13 cellular contexts compared by ENCODE assay signal in genomic region chr1:159917533-159917932, GRCh38. TPM values are rescaled to one million over a fixed set of nuclear protein-coding genes. Genes with fewer than 3 reads are reported as not detected.
DNase-seq lines count a peak whose midpoint lies in the region; ATAC-seq and TF ChIP-seq lines count a peak whose summit lies in the region.
"Had no signal": no experiment of that assay in that cellular context is flagged by ENCODE, and none has a peak within 500 bp of the region (broad histone marks: within the 10 kb centered on the region; RNA-seq: fewer than 3 reads in every experiment).

No MANE protein-coding gene starts in this region.

- peak overlapping the region; percentile 96 for H3K27ac Mint-ChIP-seq in activated T-helper 17 cell treated with anti-CD3 and anti-CD28 coated beads, Interleukin-2, amount 50 U/mL, for 72 hours
- peak overlapping the region; percentile 13 for H3K27ac Mint-ChIP-seq in mesothelial cell of epicardium

- no peaks in the 10 kb centered on the region for H3K9me3 Mint-ChIP-seq in activated T-helper 17 cell treated with anti-CD3 and anti-CD28 coated beads, Interleukin-2, amount 50 U/mL, for 72 hours
- H3K9me3 Mint-ChIP-seq in mesothelial cell of epicardium = no peaks in the 10 kb centered on the region

- TF ChIP-seq CTCF in mesothelial cell of epicardium (IDR thresholded peaks at IDR 0.05; ENCODE audit: unreplicated experiment) = no peak

- peaks cover 58% of the 10 kb centered on the region for H3K4me1 Mint-ChIP-seq in activated T-helper 17 cell treated with anti-CD3 and anti-CD28 coated beads, Interleukin-2, amount 50 U/mL, for 72 hours
- peaks cover 47% of the 10 kb centered on the region for H3K4me1 Mint-ChIP-seq in mesothelial cell of epicardium

- H3K27me3 Mint-ChIP-seq in activated T-helper 17 cell treated with anti-CD3 and anti-CD28 coated beads, Interleukin-2, amount 50 U/mL, for 72 hours = no peaks in the 10 kb centered on the region
- no peaks in the 10 kb centered on the region for H3K27me3 Mint-ChIP-seq in mesothelial cell of epicardium (ENCODE audit: low read depth)

- DNase-seq in left ventricle myocardium superior (no peak), Right ventricle myocardium inferior (ENCODE audit: missing footprints) (no peak), mesothelial cell of epicardium (ENCODE audit: low spot score in 2 of 2, unreplicated experiment in 2 of 2) (no peak), DMS 273 treated with DMSO at 0.1 percent for 48 hours (lab: John Stamatoyannopoulos, UW) (no peak), germinal center (ENCODE audit: low spot score) (no peak), CD1c-positive myeloid dendritic cell (ENCODE audit: extremely low spot score) (no peak)
- DNase-seq: activated CD8-positive, alpha-beta memory T cell treated with anti-CD3 and anti-CD28 coated beads, Interleukin-2, amount 50 U/mL, for 48 hours; colonic mucosa; heart left ventricle; NCI-H510A treated with DMSO at 0.1 percent for 48 hours had no signal

- H3K4me3 Mint-ChIP-seq in activated T-helper 17 cell treated with anti-CD3 and anti-CD28 coated beads, Interleukin-2, amount 50 U/mL, for 72 hours = peak overlapping the region; percentile 41
- H3K4me3 Mint-ChIP-seq in mesothelial cell of epicardium = no peak overlapping the region

- ATAC-seq in left ventricle myocardium superior (peak; percentile 2), Right ventricle myocardium inferior (no peak), HG03097 (IDR thresholded peaks at IDR 0.05; ENCODE audit: low FRiP score, unreplicated experiment) (no peak)
- no peak for ATAC-seq in activated T-helper 17 cell treated with anti-CD3 and anti-CD28 coated beads, Interleukin-2, amount 50 U/mL, for 72 hours (replicated peaks)

- intact Hi-C loops in left ventricle myocardium superior (cut with micrococcal nuclease) = no loop called here
- intact Hi-C loops in Right ventricle myocardium inferior (cut with DNase I) = no loop called here

- H3K36me3 Mint-ChIP-seq in activated T-helper 17 cell treated with anti-CD3 and anti-CD28 coated beads, Interleukin-2, amount 50 U/mL, for 72 hours (ENCODE audit: low read depth) = peaks cover 82% of the 10 kb centered on the region
- H3K36me3 Mint-ChIP-seq in mesothelial cell of epicardium = peaks cover 16% of the 10 kb centered on the region

RNA-seq across cellular contexts. Expression of gene TAGLN2, which starts 7.8 kb away (rescaled TPM):
- 104 TPM for total RNA-seq in left ventricle myocardium superior
- 143 TPM for total RNA-seq in Right ventricle myocardium inferior
- 100 to 1,000 TPM; 457 to 593 TPM for total RNA-seq in activated T-helper 17 cell treated with anti-CD3 and anti-CD28 coated beads, Interleukin-2, amount 50 U/mL, for 72 hours
- 41.6 to 46.2 TPM (median 44.6 TPM) in 3 replicates for total RNA-seq in mesothelial cell of epicardium

RNA-seq across cellular contexts. Expression of gene CFAP45, which starts 17.6 kb away (rescaled TPM):
- total RNA-seq in left ventricle myocardium superior = 1.7 TPM
- total RNA-seq in Right ventricle myocardium inferior = 1.0 TPM
- 1 to 10 TPM in 1 of 2 donors, under 1 TPM in 1; 0.78 to 3.6 TPM for total RNA-seq in activated T-helper 17 cell treated with anti-CD3 and anti-CD28 coated beads, Interleukin-2, amount 50 U/mL, for 72 hours
- total RNA-seq in mesothelial cell of epicardium = 0.18 to 0.20 TPM (median 0.20 TPM) in 3 replicates

RNA-seq across cellular contexts. Expression of gene IGSF9, which starts 27.9 kb away (rescaled TPM):
- total RNA-seq in left ventricle myocardium superior = 0.79 TPM
- 0.30 TPM for total RNA-seq in Right ventricle myocardium inferior
- total RNA-seq in activated T-helper 17 cell treated with anti-CD3 and anti-CD28 coated beads, Interleukin-2, amount 50 U/mL, for 72 hours = not detected
- total RNA-seq in mesothelial cell of epicardium = 75.8 to 77.5 TPM (median 76.9 TPM) in 3 replicates
- total RNA-seq: mononuclear cell had no signal

RNA-seq across cellular contexts. Expression of gene SLAMF9, which starts 36.5 kb away (rescaled TPM):
- not detected for total RNA-seq in left ventricle myocardium superior
- not detected for total RNA-seq in Right ventricle myocardium inferior
- total RNA-seq in activated T-helper 17 cell treated with anti-CD3 and anti-CD28 coated beads, Interleukin-2, amount 50 U/mL, for 72 hours = not detected
- not detected in 3 replicates for total RNA-seq in mesothelial cell of epicardium
- total RNA-seq: colonic mucosa had no signal

RNA-seq across cellular contexts. Expression of gene VSIG8, which starts 55.1 kb away (rescaled TPM):
- total RNA-seq in left ventricle myocardium superior (not detected), Right ventricle myocardium inferior (not detected), mesothelial cell of epicardium (not detected in 3 replicates)
- under 1 TPM in 1 of 2 donors, not detected in 1; 0.26 TPM for total RNA-seq in activated T-helper 17 cell treated with anti-CD3 and anti-CD28 coated beads, Interleukin-2, amount 50 U/mL, for 72 hours
- total RNA-seq: colonic mucosa, heart left ventricle had no signal

Comparison
In these comparisons a context has a peak if more than half of its experiments do, and no peak if none do; other contexts are left out.
1. RNA of gene IGSF9, which starts 27.9 kb away (total RNA-seq): 75.8 to 77.5 TPM in mesothelial cell of epicardium; 0.79 TPM in left ventricle myocardium superior (single experiment), 0.30 TPM in Right ventricle myocardium inferior (single experiment) and not detected in activated T-helper 17 cell treated with anti-CD3 and anti-CD28 coated beads, Interleukin-2, amount 50 U/mL, for 72 hours; every median in the first group is over 10 times any median in the second.